22 cellular contexts compared by ENCODE assay signal in the genomic region with DNA sequence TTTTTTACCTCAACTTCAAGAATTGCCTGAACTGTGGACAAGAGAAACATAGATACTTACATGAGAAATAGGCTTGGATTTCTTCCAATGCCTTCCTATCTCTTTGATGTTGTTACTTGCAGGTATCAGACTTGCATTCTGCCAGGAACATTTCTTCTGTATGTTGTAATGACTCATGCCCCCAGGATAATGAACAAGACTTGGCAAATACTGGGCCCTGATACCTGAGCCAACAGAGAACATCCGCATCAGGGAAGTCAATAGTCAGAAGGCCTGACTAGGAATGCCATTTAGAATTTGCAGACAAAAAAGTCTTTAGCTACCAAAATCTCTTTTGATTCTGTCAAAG.
"Had no signal": no experiment of that assay in that cellular context is flagged by ENCODE, and none has a peak within 500 bp of the region (broad histone marks: within the 10 kb centered on the region; RNA-seq: fewer than 3 reads in every experiment).

No MANE protein-coding gene starts in this region.

- H3K27ac ChIP-seq: cardiac muscle cell, lower lobe of right lung, tibial artery had no signal

- H3K27me3 Mint-ChIP-seq: activated naive CD8-positive, alpha-beta T cell treated with anti-CD3 and anti-CD28 coated beads for 36 hours; stimulated activated naive CD8-positive, alpha-beta T cell treated with anti-CD3 and anti-CD28 coated beads, Interleukin-15, amount 100 ng/mL, for 72 hours had no signal

- H3K27me3 ChIP-seq: cardiac muscle cell, tibial artery had no signal

- H3K36me3 Mint-ChIP-seq: activated naive CD8-positive, alpha-beta T cell treated with anti-CD3 and anti-CD28 coated beads for 36 hours; stimulated activated effector memory CD8-positive, alpha-beta T cell treated with anti-CD3 and anti-CD28 coated beads, Interleukin-12 subunit alpha, Interleukin-12 subunit beta, amount 100 ng/mL, for 72 hours; WTC11 had no signal

- H3K4me3 Mint-ChIP-seq: activated naive CD8-positive, alpha-beta T cell treated with anti-CD3 and anti-CD28 coated beads for 36 hours; activated T-cell treated with anti-CD3 and anti-CD28 coated beads, Interleukin-2, amount 50 U/mL, for 24 hours; endodermal cell; naive thymus-derived CD4-positive, alpha-beta T cell; neural crest cell; stimulated activated effector memory CD8-positive, alpha-beta T cell treated with anti-CD3 and anti-CD28 coated beads, Interleukin-12 subunit alpha, Interleukin-12 subunit beta, amount 100 ng/mL, for 72 hours; stimulated activated naive CD8-positive, alpha-beta T cell treated with anti-CD3 and anti-CD28 coated beads, Interleukin-15, amount 100 ng/mL, for 72 hours; WTC11 had no signal

- H3K27ac Mint-ChIP-seq: activated naive CD8-positive, alpha-beta T cell treated with anti-CD3 and anti-CD28 coated beads for 36 hours; activated T-cell treated with anti-CD3 and anti-CD28 coated beads, Interleukin-2, amount 50 U/mL, for 24 hours; activated T-helper 2 cell treated with anti-CD3 and anti-CD28 coated beads, Interferon-gamma antibody, Interleukin-2, Interleukin-4, amounts not matched to agents 10 μg/mL and 5 μg/mL and 100 μg/mL, durations not matched to agents 14 hours and 24 hours and 36 hours; endodermal cell; naive thymus-derived CD4-positive, alpha-beta T cell; stimulated activated effector memory CD8-positive, alpha-beta T cell treated with anti-CD3 and anti-CD28 coated beads, Interleukin-12 subunit alpha, Interleukin-12 subunit beta, amount 100 ng/mL, for 72 hours; stimulated activated naive CD8-positive, alpha-beta T cell treated with anti-CD3 and anti-CD28 coated beads, Interleukin-15, amount 100 ng/mL, for 72 hours; WTC11 had no signal

- DNase-seq: activated naive CD4-positive, alpha-beta T cell treated with Interleukin-2 at 50 U/mL for 16 hours; activated naive CD8-positive, alpha-beta T cell treated with anti-CD3 and anti-CD28 coated beads for 36 hours; activated T-cell treated with anti-CD3 and anti-CD28 coated beads, Interleukin-2, amount 50 U/mL, for 24 hours; cortex of kidney; endodermal cell; foreskin fibroblast; kidney; lower lobe of right lung; naive thymus-derived CD4-positive, alpha-beta T cell; occipital lobe; posterior cingulate gyrus; small intestine; stimulated activated CD4-positive, alpha-beta T cell treated with anti-CD3 and anti-CD28 coated beads, Interleukin-2, amount 100 ng/mL, for 24 hours; stimulated activated naive CD8-positive, alpha-beta T cell treated with anti-CD3 and anti-CD28 coated beads, Interleukin-15, amount 100 ng/mL, for 72 hours; T-helper 9 cell; tibial artery had no signal

- H3K9me3 Mint-ChIP-seq: activated naive CD8-positive, alpha-beta T cell treated with anti-CD3 and anti-CD28 coated beads for 36 hours; activated T-cell treated with anti-CD3 and anti-CD28 coated beads, Interleukin-2, amount 50 U/mL, for 24 hours; activated T-helper 2 cell treated with anti-CD3 and anti-CD28 coated beads, Interferon-gamma antibody, Interleukin-2, Interleukin-4, amounts not matched to agents 10 μg/mL and 5 μg/mL and 100 μg/mL, durations not matched to agents 14 hours and 24 hours and 36 hours; endodermal cell; neural crest cell; stimulated activated naive CD8-positive, alpha-beta T cell treated with anti-CD3 and anti-CD28 coated beads, Interleukin-15, amount 100 ng/mL, for 72 hours; WTC11 had no signal

- H3K4me1 Mint-ChIP-seq: activated naive CD8-positive, alpha-beta T cell treated with anti-CD3 and anti-CD28 coated beads for 36 hours; stimulated activated effector memory CD8-positive, alpha-beta T cell treated with anti-CD3 and anti-CD28 coated beads, Interleukin-12 subunit alpha, Interleukin-12 subunit beta, amount 100 ng/mL, for 72 hours; stimulated activated naive CD8-positive, alpha-beta T cell treated with anti-CD3 and anti-CD28 coated beads, Interleukin-15, amount 100 ng/mL, for 72 hours had no signal

- ATAC-seq: lower lobe of right lung; naive thymus-derived CD4-positive, alpha-beta T cell; sciatic nerve; stimulated activated effector memory CD8-positive, alpha-beta T cell treated with anti-CD3 and anti-CD28 coated beads, Interleukin-12 subunit alpha, Interleukin-12 subunit beta, amount 100 ng/mL, for 72 hours; stimulated activated naive CD8-positive, alpha-beta T cell treated with anti-CD3 and anti-CD28 coated beads, Interleukin-15, amount 100 ng/mL, for 72 hours; WTC11 had no signal

- H3K4me3 ChIP-seq: cardiac muscle cell, lower lobe of right lung, tibial artery had no signal

- FAIRE-seq: kidney, small intestine had no signal

- H3K36me3 ChIP-seq: cardiac muscle cell, lower lobe of right lung, tibial artery had no signal

- H3K9me3 ChIP-seq: lower lobe of right lung, tibial artery had no signal

- H3K4me1 ChIP-seq: lower lobe of right lung, tibial artery had no signal
